In the genomic region with DNA sequence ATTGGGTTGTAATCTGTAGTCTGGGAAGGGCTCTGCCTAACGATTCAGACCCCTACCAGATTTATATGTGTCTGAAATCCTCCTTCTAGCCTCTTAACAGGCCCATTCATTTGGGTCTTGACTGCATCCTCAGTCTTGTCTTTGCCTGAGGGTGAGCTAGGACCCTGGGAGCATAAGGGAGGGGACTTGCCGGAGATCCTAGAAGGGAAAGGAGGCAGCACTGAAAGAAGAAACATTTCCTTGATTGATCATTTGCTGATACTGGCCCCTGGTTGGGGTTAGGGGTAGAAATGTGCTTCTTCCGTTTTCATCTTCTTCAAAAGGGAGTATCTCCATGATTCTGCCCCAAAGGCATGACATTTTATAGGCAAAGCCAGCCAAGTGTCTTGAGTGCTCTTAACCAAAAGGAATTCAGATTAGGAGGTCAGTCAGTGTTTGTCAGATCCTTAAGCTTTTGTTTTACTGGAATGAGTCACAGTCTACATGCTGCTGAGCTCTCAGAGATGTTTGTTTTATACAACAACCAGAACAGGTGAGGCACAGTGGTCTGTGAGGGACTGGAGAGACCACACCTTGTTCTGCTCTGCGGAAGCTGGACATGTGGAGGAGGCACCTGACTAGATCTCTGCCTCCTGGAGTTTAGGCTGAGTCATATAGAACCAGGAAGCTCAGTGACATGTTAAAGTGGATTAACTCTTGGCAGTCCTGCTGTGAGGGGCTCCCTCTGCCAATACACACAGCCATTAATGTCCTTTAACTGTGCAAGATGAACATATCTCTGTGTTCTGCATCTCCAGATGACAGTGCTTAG, we compare ENCODE assay signal across 12 cellular contexts. TPM values are rescaled to one million over a fixed set of nuclear protein-coding genes. Genes with fewer than 3 reads are reported as not detected.
DNase-seq lines count a peak whose midpoint lies in the region; TF ChIP-seq lines count a peak whose summit lies in the region.
"Had no signal": no experiment of that assay in that cellular context is flagged by ENCODE, and none has a peak within 500 bp of the region (broad histone marks: within the 10 kb centered on the region; RNA-seq: fewer than 3 reads in every experiment).

No MANE protein-coding gene starts in this region.

- H3K4me3 ChIP-seq in epithelial cell of esophagus (ENCODE audit: low read length) (no peak overlapping the region), right atrium auricular region (no peak overlapping the region)
- H3K4me3 ChIP-seq: GM12878, prostate gland had no signal

- H3K4me1 ChIP-seq in right atrium auricular region = peaks cover 0 to 7% of the 10 kb centered on the region in 2 donors
- H3K4me1 ChIP-seq: prostate gland had no signal

- TF ChIP-seq CTCF in epithelial cell of esophagus (IDR thresholded peaks at IDR 0.05; ENCODE audit: insufficient read depth, low read depth, low read length, missing control alignments) (no peak), right atrium auricular region (IDR thresholded peaks at IDR 0.05) (no peak)

- peak; percentile 97 for DNase-seq in HPDE6-E6E7 (ENCODE audit: extremely low spot score)
- DNase-seq in NCI-H748 (lab: John Stamatoyannopoulos, UW; ENCODE audit: unreplicated experiment) = peak; percentile 86
- DNase-seq in epithelial cell of esophagus (ENCODE audit: low read depth) = peak; percentile 93
- peak; percentile 21 for DNase-seq in retina
- no peak for DNase-seq in GDM1 (lab: John Stamatoyannopoulos, UW)
- DNase-seq in activated CD4-positive, alpha-beta T cell treated with anti-CD3 and anti-CD28 coated beads for 48 hours = no peak
- no peak for DNase-seq in right atrium auricular region (ENCODE audit: low spot score)
- no peak for DNase-seq in stimulated activated CD8-positive, alpha-beta memory T cell treated with anti-CD3 and anti-CD28 coated beads, Interleukin-4, amount 100 ng/mL, for 48 hours
- DNase-seq: activated T-cell treated with anti-CD3 and anti-CD28 coated beads, Interleukin-2, amount 50 U/mL, for 48 hours; stimulated activated naive B cell treated with anti-CD40 and anti-IgM and Interleukin-4, amounts not matched to agents 10 μg/mL and 1 μg/mL and 100 μg/mL, for 72 hours had no signal

- H3K36me3 ChIP-seq in right atrium auricular region = no peaks in the 10 kb centered on the region
- H3K36me3 ChIP-seq: prostate gland had no signal

- no peaks in the 10 kb centered on the region for H3K27me3 ChIP-seq in right atrium auricular region

- no peaks in the 10 kb centered on the region for H3K9me3 ChIP-seq in right atrium auricular region
- H3K9me3 ChIP-seq: prostate gland had no signal

- H3K27ac ChIP-seq in right atrium auricular region = no peak overlapping the region
- H3K27ac ChIP-seq: prostate gland had no signal

RNA-seq across cellular contexts. Expression of gene PCDHAC2, which starts 37.7 kb away (rescaled TPM):
- 1 to 10 TPM; 3.7 to 4.1 TPM for total RNA-seq in right atrium auricular region

RNA-seq across cellular contexts. Expression of gene PCDHB1, which starts 47.2 kb away (rescaled TPM):
- not detected for total RNA-seq in right atrium auricular region
- total RNA-seq: GM12878, prostate gland had no signal

Comparison
In these comparisons a context has a peak if more than half of its experiments do, and no peak if none do; other contexts are left out.
1. DNase-seq: peak in HPDE6-E6E7 (single experiment), NCI-H748 (single experiment), epithelial cell of esophagus (single experiment) and retina (single experiment); none in GDM1 (single experiment), activated CD4-positive, alpha-beta T cell treated with anti-CD3 and anti-CD28 coated beads for 48 hours (single experiment), right atrium auricular region (single experiment) and stimulated activated CD8-positive, alpha-beta memory T cell treated with anti-CD3 and anti-CD28 coated beads, Interleukin-4, amount 100 ng/mL, for 48 hours (single experiment).